ENCODE assay signal across 9 cellular contexts in the genomic region with DNA sequence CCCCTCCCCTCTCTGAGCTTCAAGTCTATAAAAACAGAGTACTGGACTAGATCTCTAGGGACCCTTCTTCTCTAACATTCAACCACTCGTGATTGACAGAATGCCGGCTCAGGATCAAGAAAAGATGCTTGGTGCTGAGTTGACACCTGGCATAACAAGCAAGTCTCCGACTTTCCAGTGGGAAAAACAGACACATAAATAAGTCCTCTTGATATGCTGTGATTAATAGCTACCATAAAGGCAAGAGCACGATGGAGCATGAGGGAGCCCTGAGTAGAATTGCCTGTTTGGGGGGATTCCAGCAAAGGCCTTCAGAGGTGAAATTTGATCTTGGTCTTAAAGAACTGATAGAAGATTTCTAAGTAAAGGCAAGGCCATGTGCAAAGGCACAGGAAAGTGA. TPM values are rescaled to one million over a fixed set of nuclear protein-coding genes. Genes with fewer than 3 reads are reported as not detected.
"Had no signal": no experiment of that assay in that cellular context is flagged by ENCODE, and none has a peak within 500 bp of the region (broad histone marks: within the 10 kb centered on the region; RNA-seq: fewer than 3 reads in every experiment).

No MANE protein-coding gene starts in this region.

- DNase-seq: GOT3, H7, KBM-7 had no signal

- H3K9ac ChIP-seq: GM23248 had no signal

- H3K9me3 ChIP-seq: HAP-1 had no signal

- H3K36me3 ChIP-seq: HAP-1 had no signal

- H3K27ac ChIP-seq: GM23248, HL-60 had no signal

- H3K4me1 ChIP-seq: HAP-1 had no signal

- H3K4me3 ChIP-seq: GM23248, HAP-1 had no signal

RNA-seq across cellular contexts. Expression of a gene that starts 8.7 kb away (rescaled TPM):
- total RNA-seq: HepG2, HT1080 had no signal

RNA-seq across cellular contexts. Expression of a gene that starts 60.0 kb away (rescaled TPM):
- total RNA-seq: GM23248, HepG2, HFFc6, HT1080 had no signal
